ENCODE assay signal across 17 cellular contexts in the genomic region with DNA sequence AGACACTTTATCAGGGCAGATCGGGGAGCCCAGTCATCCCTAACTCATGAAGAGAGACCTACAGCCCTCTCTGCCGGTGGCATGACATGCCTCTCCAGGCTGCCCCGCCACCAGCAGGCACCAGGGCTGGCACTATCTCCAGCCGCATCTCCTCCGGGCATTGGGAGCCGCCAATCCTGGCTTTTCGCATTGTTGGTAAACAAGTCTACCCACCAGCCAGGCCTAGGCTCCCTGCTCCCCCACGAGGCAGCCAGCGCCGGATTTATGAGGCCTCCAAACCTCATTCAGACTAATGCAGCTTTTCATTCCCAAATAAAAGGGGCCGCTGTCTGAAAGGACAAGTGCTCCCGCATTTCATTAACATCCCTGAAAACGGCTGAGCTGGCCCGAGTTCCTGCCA. TPM values are rescaled to one million over a fixed set of nuclear protein-coding genes. Genes with fewer than 3 reads are reported as not detected.
A peak's percentile ranks its signal among the peaks of the same experiment; 100 is the strongest.
DNase-seq lines count a peak whose midpoint lies in the region; ATAC-seq and TF ChIP-seq lines count a peak whose summit lies in the region.
"Had no signal": no experiment of that assay in that cellular context is flagged by ENCODE, and none has a peak within 500 bp of the region (broad histone marks: within the 10 kb centered on the region; RNA-seq: fewer than 3 reads in every experiment).

No MANE protein-coding gene starts in this region.

- H3K9me3 ChIP-seq in OCI-LY7 (ENCODE audit: low read length): no peaks in the 10 kb centered on the region
- H3K9me3 ChIP-seq in iPS-18c (ENCODE audit: control insufficient read depth, insufficient read depth, low read length): no peaks in the 10 kb centered on the region
- H3K9me3 ChIP-seq: thoracic aorta had no signal

- H3K4me2 ChIP-seq in OCI-LY7 (ENCODE audit: low read length): no peak overlapping the region

- no peaks in the 10 kb centered on the region for H3K9me2 ChIP-seq in OCI-LY7 (ENCODE audit: insufficient read depth, low read length)

- peak; percentile 79 for DNase-seq in COLO668 (lab: John Stamatoyannopoulos, UW; ENCODE audit: unreplicated experiment)
- peak; percentile 86 for DNase-seq in NCI-H1092 (lab: John Stamatoyannopoulos, UW)
- DNase-seq in OCI-LY7 (ENCODE audit: low spot score): peak; percentile 21
- no peak for DNase-seq in HEK293T (ENCODE audit: extremely low spot score)
- DNase-seq in LoVo (ENCODE audit: low spot score): no peak
- DNase-seq in activated naive CD4-positive, alpha-beta T cell treated with anti-CD3 and anti-CD28 coated beads, Interleukin-2, amount 50 U/mL, for 72 hours (ENCODE audit: low spot score in 2 of 2): no peak
- DNase-seq: activated CD4-positive, alpha-beta T cell treated with anti-CD3 and anti-CD28 coated beads, Interleukin-2, amount 50 U/mL, for 4 hours; activated naive CD8-positive, alpha-beta T cell treated with anti-CD3 and anti-CD28 coated beads for 36 hours; activated T-cell treated with anti-CD3 and anti-CD28 coated beads, Interleukin-2, amount 50 U/mL, for 4 hours; effector memory CD4-positive, alpha-beta T cell; left colon; stimulated activated CD4-positive, alpha-beta T cell treated with anti-CD3 and anti-CD28 coated beads, Interleukin-4, amount 100 ng/mL, for 24 hours; stimulated activated CD8-positive, alpha-beta memory T cell treated with anti-CD3 and anti-CD28 coated beads, Interleukin-4, amount 100 ng/mL, for 48 hours had no signal

- H3K27ac Mint-ChIP-seq in activated naive CD4-positive, alpha-beta T cell treated with anti-CD3 and anti-CD28 coated beads, Interleukin-2, amount 50 U/mL, for 72 hours: no peak overlapping the region
- H3K27ac Mint-ChIP-seq: activated naive CD8-positive, alpha-beta T cell treated with anti-CD3 and anti-CD28 coated beads for 36 hours had no signal

- H3K27ac ChIP-seq in OCI-LY7 (ENCODE audit: low read depth, low read length, poor library complexity, severe bottlenecking): no peak overlapping the region
- H3K27ac ChIP-seq: RWPE1, thoracic aorta had no signal

- no peaks in the 10 kb centered on the region for H4K20me1 ChIP-seq in OCI-LY7 (ENCODE audit: insufficient read depth, low read length)

- no peaks in the 10 kb centered on the region for H3K9me3 Mint-ChIP-seq in activated naive CD4-positive, alpha-beta T cell treated with anti-CD3 and anti-CD28 coated beads, Interleukin-2, amount 50 U/mL, for 72 hours
- H3K9me3 Mint-ChIP-seq: activated naive CD8-positive, alpha-beta T cell treated with anti-CD3 and anti-CD28 coated beads for 36 hours; activated T-cell treated with anti-CD3 and anti-CD28 coated beads, Interleukin-2, amount 50 U/mL, for 4 hours had no signal

- no peaks in the 10 kb centered on the region for H3K36me3 ChIP-seq in OCI-LY7 (ENCODE audit: insufficient read depth, low read length)
- H3K36me3 ChIP-seq: thoracic aorta had no signal

- H3K4me1 ChIP-seq in OCI-LY7 (ENCODE audit: insufficient read depth, low read length, poor library complexity, severe bottlenecking): peaks cover 62% of the 10 kb centered on the region

- CTCF ChIA-PET in OCI-LY7 (lab: Charles Lee; ENCODE audit: unreplicated experiment) (interaction anchor here (0.6 kb wide), 1 partner anchor 8 kb away, joined by 3 read pairs; no protein-coding TSS in a partner anchor), HEK293T (lab: Yijun Ruan, JAX) (interaction anchor here (0.7 kb wide), 1 partner anchor 8 kb away, joined by 3 read pairs; no protein-coding TSS in a partner anchor)

- intact Hi-C loops in OCI-LY7 (cut with micrococcal nuclease; ENCODE audit: unreplicated experiment): loop anchor here (1.0 to 5.0 kb wide), 5 partner anchors 285 to 461 kb away; no protein-coding TSS in a partner anchor

- no peak for ATAC-seq in GM21381 (IDR thresholded peaks at IDR 0.05; ENCODE audit: unreplicated experiment)
- ATAC-seq in activated naive CD4-positive, alpha-beta T cell treated with anti-CD3 and anti-CD28 coated beads, Interleukin-2, amount 50 U/mL, for 72 hours: no peak
- ATAC-seq: activated T-cell treated with anti-CD3 and anti-CD28 coated beads, Interleukin-2, amount 50 U/mL, for 4 hours; left colon had no signal

- peaks cover 11% of the 10 kb centered on the region; the same call in 1 of the 2 replicates for H3K79me2 ChIP-seq in OCI-LY7 (ENCODE audit: insufficient read depth, low read depth, low read length)

- no peak overlapping the region for H3K4me3 ChIP-seq in OCI-LY7 (ENCODE audit: low read depth, low read length, poor library complexity, severe bottlenecking)
- H3K4me3 ChIP-seq in iPS-18c (ENCODE audit: insufficient read depth, low read depth, low read length): peak overlapping the region; percentile 17; the same call in 1 of the 2 replicates
- H3K4me3 ChIP-seq: thoracic aorta had no signal

- no TSS peak for BruUV-seq in OCI-LY7 (replicated peaks; lab: Mats Ljungman, UMichigan)

- POLR2A ChIA-PET in OCI-LY7 (lab: Charles Lee) (interaction anchor here (1.1 kb wide), 1 partner anchor 85 kb away, joined by 3 read pairs; no protein-coding TSS in a partner anchor), HEK293T (lab: Yijun Ruan, JAX) (no interaction called here)

- TF ChIP-seq CTCF in OCI-LY7 (conservative IDR thresholded peaks at IDR 0.05; ENCODE audit: low read length): no peak

- H3K36me3 Mint-ChIP-seq in activated naive CD4-positive, alpha-beta T cell treated with anti-CD3 and anti-CD28 coated beads, Interleukin-2, amount 50 U/mL, for 72 hours: peaks cover 0 to 5% of the 10 kb centered on the region in 2 donors
- H3K36me3 Mint-ChIP-seq: activated naive CD8-positive, alpha-beta T cell treated with anti-CD3 and anti-CD28 coated beads for 36 hours had no signal

- no peak overlapping the region; the same call in 1 of the 2 replicates for H2AFZ ChIP-seq in OCI-LY7 (ENCODE audit: low read length)

TF ChIP-seq in HEK293T, 16 proteins besides CTCF, POLR2A, EP300 and RAD21:
- no peak for TF ChIP-seq ZNF384 (IDR thresholded peaks at IDR 0.05)
- TF ChIP-seq, protein P1, sequence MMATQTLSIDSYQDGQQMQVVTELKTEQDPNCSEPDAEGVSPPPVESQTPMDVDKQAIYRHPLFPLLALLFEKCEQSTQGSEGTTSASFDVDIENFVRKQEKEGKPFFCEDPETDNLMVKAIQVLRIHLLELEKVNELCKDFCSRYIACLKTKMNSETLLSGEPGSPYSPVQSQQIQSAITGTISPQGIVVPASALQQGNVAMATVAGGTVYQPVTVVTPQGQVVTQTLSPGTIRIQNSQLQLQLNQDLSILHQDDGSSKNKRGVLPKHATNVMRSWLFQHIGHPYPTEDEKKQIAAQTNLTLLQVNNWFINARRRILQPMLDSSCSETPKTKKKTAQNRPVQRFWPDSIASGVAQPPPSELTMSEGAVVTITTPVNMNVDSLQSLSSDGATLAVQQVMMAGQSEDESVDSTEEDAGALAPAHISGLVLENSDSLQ (IDR thresholded peaks at IDR 0.05): no peak
- TF ChIP-seq TARDBP (IDR thresholded peaks at IDR 0.05): no peak
- no peak for TF ChIP-seq CTBP1 (IDR thresholded peaks at IDR 0.05; ENCODE audit: borderline replicate concordance)
- TF ChIP-seq FOXK2 (IDR thresholded peaks at IDR 0.05): no peak
- TF ChIP-seq LEF1 (IDR thresholded peaks at IDR 0.05; ENCODE audit: borderline replicate concordance): no peak
- no peak for TF ChIP-seq ELF4 (IDR thresholded peaks at IDR 0.05)
- no peak for TF ChIP-seq SP1 (IDR thresholded peaks at IDR 0.05)
- no peak for TF ChIP-seq L3MBTL2 (conservative IDR thresholded peaks at IDR 0.05)
- no peak for TF ChIP-seq FOXA1 (IDR thresholded peaks at IDR 0.05)
- no peak for TF ChIP-seq ARNT (IDR thresholded peaks at IDR 0.05)
- TF ChIP-seq NFRKB (IDR thresholded peaks at IDR 0.05): no peak
- TF ChIP-seq FOXM1 (IDR thresholded peaks at IDR 0.05; ENCODE audit: borderline replicate concordance): no peak
- no peak for TF ChIP-seq HDGF (IDR thresholded peaks at IDR 0.05; ENCODE audit: borderline replicate concordance)
- TF ChIP-seq SUZ12 (IDR thresholded peaks at IDR 0.05): no peak
- no peak for TF ChIP-seq BHLHE40 (IDR thresholded peaks at IDR 0.05; ENCODE audit: borderline replicate concordance)

RNA-seq across cellular contexts. Expression of a gene that starts 3.4 kb away (rescaled TPM):
- 13.1 and 16.3 TPM in 2 replicates for total RNA-seq in OCI-LY7 (2014; rRNA removed; shearing (Covaris generic))
- 48.6 and 55.0 TPM in 2 replicates for total RNA-seq in OCI-LY7 (2022)
- total RNA-seq in activated naive CD4-positive, alpha-beta T cell treated with anti-CD3 and anti-CD28 coated beads, Interleukin-2, amount 50 U/mL, for 72 hours: not detected
- total RNA-seq: activated naive CD8-positive, alpha-beta T cell treated with anti-CD3 and anti-CD28 coated beads for 36 hours; activated T-cell treated with anti-CD3 and anti-CD28 coated beads, Interleukin-2, amount 50 U/mL, for 4 hours had no signal

Comparison
In these comparisons a context has a peak if more than half of its experiments do, and no peak if none do; other contexts are left out.
1. DNase-seq: peak in COLO668 (single experiment), NCI-H1092 (single experiment) and OCI-LY7 (single experiment); none in HEK293T (single experiment), LoVo (single experiment) and activated naive CD4-positive, alpha-beta T cell treated with anti-CD3 and anti-CD28 coated beads, Interleukin-2, amount 50 U/mL, for 72 hours (0 of 2).
2. RNA of a gene that starts 3.4 kb away (total RNA-seq): 13.1 to 55.0 TPM in OCI-LY7; not detected in activated naive CD4-positive, alpha-beta T cell treated with anti-CD3 and anti-CD28 coated beads, Interleukin-2, amount 50 U/mL, for 72 hours; every median in the first group is over 10 times any median in the second.